Comparison of ENCODE assay signal across 16 cellular contexts in genomic region chr3:43090238-43090637, GRCh38.
"Had no signal": no experiment of that assay in that cellular context is flagged by ENCODE, and none has a peak within 500 bp of the region (broad histone marks: within the 10 kb centered on the region; RNA-seq: fewer than 3 reads in every experiment).

No MANE protein-coding gene starts in this region.

- FAIRE-seq: colon, frontal cortex, islet of Langerhans had no signal

- DNase-seq: heart right ventricle; hypothalamus; kidney glomerular epithelial cell; naive thymus-derived CD4-positive, alpha-beta T cell; posterior cingulate gyrus; stimulated activated CD4-positive, alpha-beta T cell treated with anti-CD3 and anti-CD28 coated beads, Interleukin-2, amount 100 ng/mL, for 48 hours; stimulated activated naive CD4-positive, alpha-beta T cell treated with Interleukin-2 at 50 U/mL for 16 hours; thyroid gland; upper lobe of left lung had no signal

- H3K27ac Mint-ChIP-seq: dendritic cell treated with granulocyte-macrophage colony-stimulating factor and Interleukin-4, amounts not matched to agents 40 ng/mL and 50 ng/mL, for 4 days had no signal

- H3K27me3 ChIP-seq: heart right ventricle, neutrophil, right atrium auricular region, thyroid gland, upper lobe of left lung had no signal

- H3K4me3 Mint-ChIP-seq: dendritic cell treated with granulocyte-macrophage colony-stimulating factor and Interleukin-4, amounts not matched to agents 40 ng/mL and 50 ng/mL, for 4 days; naive thymus-derived CD4-positive, alpha-beta T cell had no signal

- ATAC-seq: heart right ventricle; naive thymus-derived CD4-positive, alpha-beta T cell had no signal

- H3K4me2 ChIP-seq: smooth muscle cell had no signal

- H3K27ac ChIP-seq: heart right ventricle, neutrophil, right atrium auricular region, thyroid gland, upper lobe of left lung had no signal

- H3K36me3 ChIP-seq: neutrophil, right atrium auricular region, thyroid gland, upper lobe of left lung had no signal

- H3K27me3 Mint-ChIP-seq: dendritic cell treated with granulocyte-macrophage colony-stimulating factor and Interleukin-4, amounts not matched to agents 40 ng/mL and 50 ng/mL, for 4 days; naive thymus-derived CD4-positive, alpha-beta T cell had no signal

- H3K9me3 Mint-ChIP-seq: dendritic cell treated with granulocyte-macrophage colony-stimulating factor and Interleukin-4, amounts not matched to agents 40 ng/mL and 50 ng/mL, for 4 days had no signal

- H3K9me3 ChIP-seq: heart right ventricle, neutrophil, right atrium auricular region, thyroid gland, upper lobe of left lung had no signal

- H3K4me3 ChIP-seq: heart right ventricle, right atrium auricular region, smooth muscle cell, thyroid gland, upper lobe of left lung had no signal
